ENCODE assay signal across 14 cellular contexts in genomic region chr16:35195173-35195863, GRCh38.
"Had no signal": no experiment of that assay in that cellular context is flagged by ENCODE, and none has a peak within 500 bp of the region (broad histone marks: within the 10 kb centered on the region; RNA-seq: fewer than 3 reads in every experiment).

No MANE protein-coding gene starts in this region.

- H3K9me3 ChIP-seq: neutrophil, testis had no signal

- DNase-seq: activated CD4-positive, alpha-beta T cell treated with anti-CD3 and anti-CD28 coated beads for 48 hours; activated CD8-positive, alpha-beta memory T cell treated with anti-CD3 and anti-CD28 coated beads for 24 hours; central memory CD4-positive, alpha-beta T cell; kidney glomerular epithelial cell; naive B cell; retina; stimulated activated CD4-positive, alpha-beta T cell treated with anti-CD3 and anti-CD28 coated beads, Interleukin-15, amount 100 ng/mL, for 24 hours; stimulated activated CD4-positive, alpha-beta T cell treated with anti-CD3 and anti-CD28 coated beads, Interleukin-4, amount 100 ng/mL, for 24 hours; testis had no signal

- H3K9me3 Mint-ChIP-seq: stimulated activated naive CD8-positive, alpha-beta T cell treated with anti-CD3 and anti-CD28 coated beads, Interleukin-15, Interleukin-2, amounts not matched to agents 100 ng/mL and 50 ng/mL, for 24 hours had no signal

- H3K4me3 ChIP-seq: hepatocyte had no signal

- H3K27ac ChIP-seq: hepatocyte, neutrophil, testis had no signal

- H3K36me3 ChIP-seq: neutrophil had no signal

- H3K27me3 Mint-ChIP-seq: activated naive CD4-positive, alpha-beta T cell treated with anti-CD3 and anti-CD28 coated beads, Interleukin-2, amount 50 U/mL, for 24 hours; naive B cell; stimulated activated naive CD8-positive, alpha-beta T cell treated with anti-CD3 and anti-CD28 coated beads, Interleukin-15, Interleukin-2, amounts not matched to agents 100 ng/mL and 50 ng/mL, for 24 hours had no signal

- H3K27me3 ChIP-seq: hepatocyte, neutrophil, testis had no signal

- H3K4me3 Mint-ChIP-seq: activated naive CD4-positive, alpha-beta T cell treated with anti-CD3 and anti-CD28 coated beads, Interleukin-2, amount 50 U/mL, for 24 hours; naive B cell; stimulated activated naive CD8-positive, alpha-beta T cell treated with anti-CD3 and anti-CD28 coated beads, Interleukin-15, Interleukin-2, amounts not matched to agents 100 ng/mL and 50 ng/mL, for 24 hours; WTC11 had no signal

- H3K4me1 ChIP-seq: testis had no signal

- H3K4me1 Mint-ChIP-seq: activated naive CD4-positive, alpha-beta T cell treated with anti-CD3 and anti-CD28 coated beads, Interleukin-2, amount 50 U/mL, for 24 hours; naive B cell; WTC11 had no signal

- H3K27ac Mint-ChIP-seq: activated naive CD4-positive, alpha-beta T cell treated with anti-CD3 and anti-CD28 coated beads, Interleukin-2, amount 50 U/mL, for 24 hours; stimulated activated naive CD8-positive, alpha-beta T cell treated with anti-CD3 and anti-CD28 coated beads, Interleukin-15, Interleukin-2, amounts not matched to agents 100 ng/mL and 50 ng/mL, for 24 hours; WTC11 had no signal

- H3K36me3 Mint-ChIP-seq: activated naive CD4-positive, alpha-beta T cell treated with anti-CD3 and anti-CD28 coated beads, Interleukin-2, amount 50 U/mL, for 24 hours; naive B cell had no signal

- ATAC-seq: WTC11 had no signal
